23 cellular contexts compared by ENCODE assay signal in genomic region chr5:133817456-133817855, GRCh38.
"Had no signal": no experiment of that assay in that cellular context is flagged by ENCODE, and none has a peak within 500 bp of the region (broad histone marks: within the 10 kb centered on the region; RNA-seq: fewer than 3 reads in every experiment).

No MANE protein-coding gene starts in this region.

- ATAC-seq: activated CD4-positive, alpha-beta T cell treated with anti-CD3 and anti-CD28 coated beads for 36 hours; activated T-cell treated with anti-CD3 and anti-CD28 coated beads, Interleukin-2, amount 50 U/mL, for 4 hours; lower lobe of right lung; naive thymus-derived CD4-positive, alpha-beta T cell; stimulated activated naive CD8-positive, alpha-beta T cell treated with anti-CD3 and anti-CD28 coated beads, Interleukin-15, Interleukin-2, amounts not matched to agents 100 U/mL and 50 U/mL, for 24 hours; WTC11 had no signal

- H3K36me3 ChIP-seq: cardiac muscle cell, lower lobe of right lung, upper lobe of right lung had no signal

- H3K4me3 ChIP-seq: cardiac muscle cell, lower lobe of right lung, upper lobe of right lung had no signal

- H3K27ac Mint-ChIP-seq: activated CD4-positive, alpha-beta T cell treated with anti-CD3 and anti-CD28 coated beads for 36 hours; activated naive CD8-positive, alpha-beta T cell treated with anti-CD3 and anti-CD28 coated beads for 36 hours; naive thymus-derived CD4-positive, alpha-beta T cell; T-helper 1 cell treated with Interleukin-12 subunit alpha and Interleukin-12 subunit beta and Interleukin-4 antibody, amounts not matched to agents 30 μg/mL and 1 μg/mL, for 36 hours; WTC11 had no signal

- H3K9me3 ChIP-seq: lower lobe of right lung, upper lobe of right lung had no signal

- H3K36me3 Mint-ChIP-seq: activated naive CD8-positive, alpha-beta T cell treated with anti-CD3 and anti-CD28 coated beads for 36 hours; naive thymus-derived CD4-positive, alpha-beta T cell; WTC11 had no signal

- H3K27ac ChIP-seq: cardiac muscle cell, foreskin keratinocyte, lower lobe of right lung, upper lobe of right lung had no signal

- DNase-seq: activated CD4-positive, alpha-beta T cell treated with anti-CD3 and anti-CD28 coated beads for 36 hours; activated CD4-positive, alpha-beta T cell treated with anti-CD3 and anti-CD28 coated beads, Interleukin-2, amount 50 U/mL, for 4 hours; activated CD8-positive, alpha-beta memory T cell treated with anti-CD3 and anti-CD28 coated beads for 24 hours; activated CD8-positive, alpha-beta memory T cell treated with anti-CD3 and anti-CD28 coated beads, Interleukin-2, amount 50 U/mL, for 4 hours; activated naive CD4-positive, alpha-beta T cell treated with Interleukin-2 at 50 U/mL for 16 hours; activated naive CD8-positive, alpha-beta T cell treated with anti-CD3 and anti-CD28 coated beads for 36 hours; activated T-cell treated with anti-CD3 and anti-CD28 coated beads, Interleukin-2, amount 50 U/mL, for 4 hours; amniotic stem cell; effector CD4-positive, alpha-beta T cell; erythroblast; lower lobe of right lung; naive thymus-derived CD4-positive, alpha-beta T cell; occipital lobe; retina; stimulated activated CD4-positive, alpha-beta T cell treated with anti-CD3 and anti-CD28 coated beads, Interleukin-4, amount 100 ng/mL, for 24 hours; stimulated activated naive CD8-positive, alpha-beta T cell treated with anti-CD3 and anti-CD28 coated beads, Interleukin-15, Interleukin-2, amounts not matched to agents 100 U/mL and 50 U/mL, for 24 hours; T1000; upper lobe of right lung had no signal

- H3K27me3 ChIP-seq: cardiac muscle cell had no signal

- H3K9me3 Mint-ChIP-seq: activated naive CD8-positive, alpha-beta T cell treated with anti-CD3 and anti-CD28 coated beads for 36 hours; activated T-cell treated with anti-CD3 and anti-CD28 coated beads, Interleukin-2, amount 50 U/mL, for 4 hours; neural crest cell; T-helper 1 cell treated with Interleukin-12 subunit alpha and Interleukin-12 subunit beta and Interleukin-4 antibody, amounts not matched to agents 30 μg/mL and 1 μg/mL, for 36 hours; WTC11 had no signal

- H3K4me3 Mint-ChIP-seq: activated CD4-positive, alpha-beta T cell treated with anti-CD3 and anti-CD28 coated beads for 36 hours; activated naive CD8-positive, alpha-beta T cell treated with anti-CD3 and anti-CD28 coated beads for 36 hours; activated T-cell treated with anti-CD3 and anti-CD28 coated beads, Interleukin-2, amount 50 U/mL, for 4 hours; naive thymus-derived CD4-positive, alpha-beta T cell; neural crest cell; T-helper 1 cell treated with Interleukin-12 subunit alpha and Interleukin-12 subunit beta and Interleukin-4 antibody, amounts not matched to agents 30 μg/mL and 1 μg/mL, for 36 hours; WTC11 had no signal
